20 cellular contexts compared by ENCODE assay signal in the genomic region with DNA sequence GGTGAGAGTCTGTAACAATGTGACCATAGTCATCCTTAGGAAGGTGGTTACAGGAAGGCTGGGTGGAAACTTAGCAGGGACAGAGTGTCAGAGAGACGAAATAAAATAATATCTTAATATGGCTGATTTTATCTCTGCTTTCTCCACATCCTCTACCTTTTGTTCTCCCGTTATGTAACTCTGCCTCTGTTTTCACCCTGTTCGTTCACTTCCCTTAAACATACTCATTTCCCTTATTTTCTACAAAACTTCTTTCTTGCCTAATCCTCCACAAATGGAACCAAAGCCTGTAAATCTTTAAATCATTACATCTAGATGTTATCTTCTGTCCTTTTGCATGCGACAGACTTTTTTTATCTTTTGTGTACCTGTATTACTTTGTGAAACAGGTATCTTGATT. TPM values are rescaled to one million over a fixed set of nuclear protein-coding genes. Genes with fewer than 3 reads are reported as not detected.
"Had no signal": no experiment of that assay in that cellular context is flagged by ENCODE, and none has a peak within 500 bp of the region (broad histone marks: within the 10 kb centered on the region; RNA-seq: fewer than 3 reads in every experiment).

No MANE protein-coding gene starts in this region.

- H3K4me3 Mint-ChIP-seq: activated CD4-positive, alpha-beta memory T cell treated with anti-CD3 and anti-CD28 coated beads, Interleukin-2, amount 10 ng/mL, durations not matched to agents 7 days and 5 days; memory B cell; nephron; stimulated activated naive B cell treated with anti-CD40 and anti-IgM and Interleukin-4, amounts not matched to agents 10 μg/mL and 1 μg/mL and 100 μg/mL, for 72 hours; T-helper 2 cell treated with Interferon-gamma antibody and Interleukin-4, amounts not matched to agents 5 μg/mL and 100 μg/mL, for 36 hours had no signal

- H3K27ac Mint-ChIP-seq: activated CD4-positive, alpha-beta memory T cell treated with anti-CD3 and anti-CD28 coated beads, Interleukin-2, amount 10 ng/mL, durations not matched to agents 7 days and 5 days; memory B cell; nephron; T-helper 2 cell treated with Interferon-gamma antibody and Interleukin-4, amounts not matched to agents 5 μg/mL and 100 μg/mL, for 36 hours had no signal

- DNase-seq: activated CD4-positive, alpha-beta memory T cell treated with anti-CD3 and anti-CD28 coated beads, Interleukin-2, amount 10 ng/mL, durations not matched to agents 7 days and 5 days; activated naive CD4-positive, alpha-beta T cell; colonic mucosa; effector CD8-positive, alpha-beta T cell; heart right ventricle; islet precursor cell; left ventricle myocardium inferior; spleen; stimulated activated CD4-positive, alpha-beta T cell treated with anti-CD3 and anti-CD28 coated beads, Interleukin-1b, Interleukin-23, amount 100 ng/mL, for 48 hours; stimulated activated naive B cell treated with anti-CD40 and anti-IgM and Interleukin-4, amounts not matched to agents 10 μg/mL and 1 μg/mL and 100 μg/mL, for 72 hours; transverse colon had no signal

- H3K4me1 ChIP-seq: colonic mucosa had no signal

- H3K27ac ChIP-seq: colonic mucosa, heart right ventricle, left ventricle myocardium inferior, transverse colon had no signal

- H3K36me3 ChIP-seq: colonic mucosa, left ventricle myocardium inferior, transverse colon had no signal

- H3K27me3 ChIP-seq: colonic mucosa, heart right ventricle, spleen, transverse colon had no signal

- ATAC-seq: heart right ventricle; sciatic nerve; stimulated activated naive B cell treated with anti-CD40 and anti-IgM and Interleukin-4, amounts not matched to agents 10 μg/mL and 1 μg/mL and 100 μg/mL, for 72 hours had no signal

- H3K27me3 Mint-ChIP-seq: activated CD4-positive, alpha-beta memory T cell treated with anti-CD3 and anti-CD28 coated beads, Interleukin-2, amount 10 ng/mL, durations not matched to agents 7 days and 5 days; memory B cell; stimulated activated naive B cell treated with anti-CD40 and anti-IgM and Interleukin-4, amounts not matched to agents 10 μg/mL and 1 μg/mL and 100 μg/mL, for 72 hours had no signal

- H3K4me3 ChIP-seq: colonic mucosa, heart right ventricle, left ventricle myocardium inferior, spleen, transverse colon had no signal

- H3K9me3 Mint-ChIP-seq: activated CD4-positive, alpha-beta memory T cell treated with anti-CD3 and anti-CD28 coated beads, Interleukin-2, amount 10 ng/mL, durations not matched to agents 7 days and 5 days; memory B cell; nephron; stimulated activated naive B cell treated with anti-CD40 and anti-IgM and Interleukin-4, amounts not matched to agents 10 μg/mL and 1 μg/mL and 100 μg/mL, for 72 hours; T-helper 2 cell treated with Interferon-gamma antibody and Interleukin-4, amounts not matched to agents 5 μg/mL and 100 μg/mL, for 36 hours had no signal

- H3K9me3 ChIP-seq: colonic mucosa, heart right ventricle, left ventricle myocardium inferior, spleen, transverse colon had no signal

RNA-seq across cellular contexts. Expression of gene CRIP3, which starts 23.2 kb away (rescaled TPM):
- total RNA-seq: astrocyte, fibroblast of lung, osteoblast, pulmonary artery endothelial cell had no signal

RNA-seq across cellular contexts. Expression of gene SLC22A7, which starts 33.8 kb away (rescaled TPM):
- total RNA-seq: activated CD4-positive, alpha-beta memory T cell treated with anti-CD3 and anti-CD28 coated beads, Interleukin-2, amount 10 ng/mL, durations not matched to agents 7 days and 5 days; astrocyte; colonic mucosa; fibroblast of lung; left ventricle myocardium inferior; osteoblast; pulmonary artery endothelial cell; sciatic nerve; spleen; subcutaneous adipose tissue; transverse colon had no signal
